Comparison of ENCODE assay signal across 28 cellular contexts in the genomic region with DNA sequence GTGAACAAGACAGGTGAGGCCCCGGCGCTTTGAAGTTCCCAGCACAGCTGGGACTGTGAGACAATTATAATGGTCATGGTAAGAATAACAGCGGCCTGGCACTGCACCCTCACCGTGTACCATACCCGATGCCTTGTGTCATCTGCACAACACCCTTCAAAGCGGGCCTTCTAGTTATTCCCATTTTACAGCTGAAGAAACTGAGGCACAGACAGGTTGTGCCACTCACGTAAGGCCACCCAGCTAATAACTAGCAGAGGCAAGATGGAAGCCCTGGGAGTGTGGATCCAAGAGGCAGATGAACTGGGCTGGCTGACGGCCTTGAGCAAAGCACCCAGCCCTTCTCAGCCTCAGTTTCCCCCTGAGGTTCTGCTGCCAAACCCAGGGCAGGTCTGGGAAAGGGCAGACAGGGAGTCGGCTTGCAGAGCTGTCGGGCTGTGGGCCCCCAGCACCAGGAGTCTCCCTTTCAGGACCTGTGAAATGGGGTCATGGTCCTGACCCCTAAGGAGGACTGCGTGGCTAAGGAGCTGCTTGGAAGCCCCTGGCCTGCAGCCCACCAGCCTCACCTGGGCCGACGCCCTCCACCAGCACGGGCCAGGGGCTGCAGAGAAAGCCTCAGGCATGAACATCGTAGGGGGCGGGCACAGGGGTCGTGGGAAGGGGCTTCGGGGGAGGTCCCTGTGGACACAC. TPM values are rescaled to one million over a fixed set of nuclear protein-coding genes. Genes with fewer than 3 reads are reported as not detected.
"Had no signal": no experiment of that assay in that cellular context is flagged by ENCODE, and none has a peak within 500 bp of the region (broad histone marks: within the 10 kb centered on the region; RNA-seq: fewer than 3 reads in every experiment).

No MANE protein-coding gene starts in this region.

- H3K27ac ChIP-seq: ascending aorta, body of pancreas, Peyer's patch, VCaP had no signal

- H3K27me3 Mint-ChIP-seq: activated CD4-positive, alpha-beta memory T cell treated with anti-CD3 and anti-CD28 coated beads, Interleukin-2, amount 10 ng/mL, durations not matched to agents 7 days and 5 days; activated CD4-positive, alpha-beta T cell treated with anti-CD3 and anti-CD28 coated beads for 36 hours; activated naive CD8-positive, alpha-beta T cell treated with anti-CD3 and anti-CD28 coated beads, Interleukin-2, amount 50 U/mL, for 24 hours; T-cell had no signal

- H3K36me3 ChIP-seq: ascending aorta, Peyer's patch had no signal

- H3K4me3 ChIP-seq: ascending aorta, body of pancreas, Peyer's patch had no signal

- H3K9me3 ChIP-seq: ascending aorta, body of pancreas, Peyer's patch had no signal

- H3K27me3 ChIP-seq: ascending aorta, Peyer's patch had no signal

- H3K36me3 Mint-ChIP-seq: activated naive CD4-positive, alpha-beta T cell treated with anti-CD3 and anti-CD28 coated beads, Interleukin-2, amount 50 U/mL, for 72 hours; T-cell had no signal

- FAIRE-seq: bronchial epithelial cell, TTC549 had no signal

- H3K4me3 Mint-ChIP-seq: activated CD4-positive, alpha-beta memory T cell treated with anti-CD3 and anti-CD28 coated beads, Interleukin-2, amount 10 ng/mL, durations not matched to agents 7 days and 5 days; activated CD4-positive, alpha-beta T cell treated with anti-CD3 and anti-CD28 coated beads for 36 hours; activated naive CD8-positive, alpha-beta T cell treated with anti-CD3 and anti-CD28 coated beads, Interleukin-2, amount 50 U/mL, for 24 hours; T-cell had no signal

- H3K27ac Mint-ChIP-seq: activated CD4-positive, alpha-beta memory T cell treated with anti-CD3 and anti-CD28 coated beads, Interleukin-2, amount 10 ng/mL, durations not matched to agents 7 days and 5 days; activated CD4-positive, alpha-beta T cell treated with anti-CD3 and anti-CD28 coated beads for 36 hours; activated naive CD8-positive, alpha-beta T cell treated with anti-CD3 and anti-CD28 coated beads, Interleukin-2, amount 50 U/mL, for 24 hours had no signal

- ATAC-seq: activated CD4-positive, alpha-beta T cell treated with anti-CD3 and anti-CD28 coated beads for 36 hours; activated naive CD4-positive, alpha-beta T cell treated with anti-CD3 and anti-CD28 coated beads, Interleukin-2, amount 50 U/mL, for 72 hours; activated naive CD8-positive, alpha-beta T cell treated with anti-CD3 and anti-CD28 coated beads, Interleukin-2, amount 50 U/mL, for 24 hours; body of pancreas; T-cell had no signal

- H3K9me3 Mint-ChIP-seq: activated CD4-positive, alpha-beta memory T cell treated with anti-CD3 and anti-CD28 coated beads, Interleukin-2, amount 10 ng/mL, durations not matched to agents 7 days and 5 days; activated naive CD4-positive, alpha-beta T cell treated with anti-CD3 and anti-CD28 coated beads, Interleukin-2, amount 50 U/mL, for 72 hours; activated naive CD8-positive, alpha-beta T cell treated with anti-CD3 and anti-CD28 coated beads, Interleukin-2, amount 50 U/mL, for 24 hours; T-cell had no signal

- DNase-seq: activated CD4-positive, alpha-beta memory T cell treated with anti-CD3 and anti-CD28 coated beads, Interleukin-2, amount 10 ng/mL, durations not matched to agents 7 days and 5 days; activated CD4-positive, alpha-beta T cell treated with anti-CD3 and anti-CD28 coated beads for 36 hours; activated CD4-positive, alpha-beta T cell treated with anti-CD3 and anti-CD28 coated beads, Interleukin-2, amount 50 U/mL, for 1 hour; activated naive CD8-positive, alpha-beta T cell treated with anti-CD3 and anti-CD28 coated beads, Interleukin-2, amount 50 U/mL, for 24 hours; amniotic stem cell; body of pancreas; central memory CD4-positive, alpha-beta T cell; KBM-7; NCI-H1048; NCI-H187 treated with DMSO at 0.1 percent for 48 hours; NCI-H2107; NCI-H2171 treated with DMSO at 0.1 percent for 48 hours; NCI-H345; NCI-H510A treated with DMSO at 0.1 percent for 48 hours; NK-92 treated with Interleukin-12 subunit alpha and Interleukin-12 subunit beta, amount 100 ng/mL, for 24 hours; Peyer's patch; SHP77 treated with DMSO at 0.1 percent for 48 hours; T-cell; T-helper 2 cell; T1000 had no signal

- H3K4me1 ChIP-seq: ascending aorta had no signal

RNA-seq across cellular contexts. Expression of gene GRIFIN, which starts 28.1 kb away (rescaled TPM):
- total RNA-seq: activated CD4-positive, alpha-beta memory T cell treated with anti-CD3 and anti-CD28 coated beads, Interleukin-2, amount 10 ng/mL, durations not matched to agents 7 days and 5 days; activated CD4-positive, alpha-beta T cell treated with anti-CD3 and anti-CD28 coated beads for 36 hours; activated CD8-positive, alpha-beta memory T cell treated with anti-CD3 and anti-CD28 coated beads for 36 hours; activated naive CD4-positive, alpha-beta T cell treated with anti-CD3 and anti-CD28 coated beads, Interleukin-2, amount 50 U/mL, for 72 hours; ascending aorta; body of pancreas; bronchial epithelial cell; LHCN-M2; M059J; Peyer's patch; T-cell had no signal
